10 cellular contexts compared by ENCODE assay signal in genomic region chr1:109632671-109633346, GRCh38. TPM values are rescaled to one million over a fixed set of nuclear protein-coding genes. Genes with fewer than 3 reads are reported as not detected.
DNase-seq lines count a peak whose midpoint lies in the region; ATAC-seq lines count a peak whose summit lies in the region.
"Had no signal": no experiment of that assay in that cellular context is flagged by ENCODE, and none has a peak within 500 bp of the region (broad histone marks: within the 10 kb centered on the region; RNA-seq: fewer than 3 reads in every experiment).

No MANE protein-coding gene starts in this region.

- H3K4me1 Mint-ChIP-seq in T-cell (peaks cover 10 to 17% (median 14%) of the 10 kb centered on the region in 3 donors), T-helper 17 cell (peaks cover 16% of the 10 kb centered on the region)

- peak; percentile 95 for DNase-seq in NCI-H1105 (lab: John Stamatoyannopoulos, UW)
- peak; percentile 77 for DNase-seq in NCI-H510A (lab: John Stamatoyannopoulos, UW)
- peak; percentile 68 for DNase-seq in globus pallidus (ENCODE audit: low spot score)
- DNase-seq in retina, result peak; percentile 84
- DNase-seq in NCI-H226, result no peak
- no peak for DNase-seq in T-cell
- no peak for DNase-seq in T-helper 17 cell
- DNase-seq: cerebellar nuclear complex had no signal

- H3K27ac Mint-ChIP-seq in T-cell, result no peak overlapping the region
- H3K27ac Mint-ChIP-seq in T-helper 17 cell, result no peak overlapping the region

- POLR2A ChIA-PET in T-cell (lab: Charles Lee), result no interaction called here

- no peaks in the 10 kb centered on the region for H3K9me3 ChIP-seq in T-helper 17 cell (ENCODE audit: control insufficient read depth, low read length, poor library complexity, severe bottlenecking)

- H3K27me3 Mint-ChIP-seq in T-cell, result no peaks in the 10 kb centered on the region
- H3K27me3 Mint-ChIP-seq in T-helper 17 cell, result no peaks in the 10 kb centered on the region

- H3K36me3 Mint-ChIP-seq in T-cell (peaks cover 25% of the 10 kb centered on the region), T-helper 17 cell (ENCODE audit: low read depth) (peaks cover 6% of the 10 kb centered on the region)

- CTCF ChIA-PET in T-cell (lab: Charles Lee), result interaction anchor here in 1 of 2 donors (1.5 to 1.6 kb wide), 2 partner anchors 12 to 87 kb away, joined by 3 to 6 read pairs; no protein-coding TSS in a partner anchor

- no peak for ATAC-seq in T-cell (replicated peaks in 1 of 4)
- ATAC-seq in HG03469 (IDR thresholded peaks at IDR 0.05; ENCODE audit: unreplicated experiment), result no peak
- ATAC-seq in T-helper 17 cell, result no peak

- H3K9me3 Mint-ChIP-seq in T-cell, result no peaks in the 10 kb centered on the region

- H3K4me3 Mint-ChIP-seq in T-cell (no peak overlapping the region), T-helper 17 cell (no peak overlapping the region)

RNA-seq across cellular contexts. Expression of gene AMPD2, which starts 13.2 kb away (rescaled TPM):
- total RNA-seq in T-cell, result 100 to 1,000 TPM in 3 of 5 donors, 10 to 100 TPM in 2; 90.2 to 285 (median 100) TPM
- 100 to 1,000 TPM; 471 to 552 TPM for total RNA-seq in T-helper 17 cell

RNA-seq across cellular contexts. Expression of gene GNAT2, which starts 13.4 kb away (rescaled TPM):
- total RNA-seq in T-cell (not detected), T-helper 17 cell (not detected)

RNA-seq across cellular contexts. Expression of gene GSTM4, which starts 23.1 kb away (rescaled TPM):
- total RNA-seq in T-cell (10 to 100 TPM; 14.6 to 28.5 (median 20.8) TPM), T-helper 17 cell (10 to 100 TPM; 17.0 to 18.0 TPM)

RNA-seq across cellular contexts. Expression of gene GSTM2, which starts 35.0 kb away (rescaled TPM):
- total RNA-seq in T-cell, result 100 to 1,000 TPM in 1 of 5 donors, 10 to 100 TPM in 4; 51.9 to 102 (median 77.4) TPM
- total RNA-seq in T-helper 17 cell, result 100 to 1,000 TPM in 1 of 2 donors, 10 to 100 TPM in 1; 44.0 to 117 TPM

RNA-seq across cellular contexts. Expression of gene GSTM1, which starts 54.8 kb away (rescaled TPM):
- total RNA-seq in T-cell (10 to 100 TPM in 4 of 5 donors, under 1 TPM in 1; 0.44 to 50.3 (median 30.7) TPM), T-helper 17 cell (10 to 100 TPM in 1 of 2 donors, not detected in 1; 34.5 TPM)
- total RNA-seq: OCI-LY7 had no signal

Comparison
In these comparisons a context has a peak if more than half of its experiments do, and no peak if none do; other contexts are left out.
1. DNase-seq: peak in NCI-H1105 (single experiment), NCI-H510A (single experiment), globus pallidus (single experiment) and retina (single experiment); none in NCI-H226 (single experiment), T-cell (0 of 34) and T-helper 17 cell (0 of 3).